ENCODE assay signal across 19 cellular contexts in genomic region chr16:88509749-88510069, GRCh38.
"Had no signal": no experiment of that assay in that cellular context is flagged by ENCODE, and none has a peak within 500 bp of the region (broad histone marks: within the 10 kb centered on the region; RNA-seq: fewer than 3 reads in every experiment).

No MANE protein-coding gene starts in this region.

- H3K4me3 ChIP-seq: lower lobe of right lung, psoas muscle, sigmoid colon, uterus had no signal

- DNase-seq: activated B cell treated with CpG ODN at 0.5 μM for 24 hours; activated CD4-positive, alpha-beta T cell treated with anti-CD3 and anti-CD28 coated beads, Interleukin-2, amount 10 ng/mL, durations not matched to agents 7 days and 5 days; activated CD8-positive, alpha-beta memory T cell treated with anti-CD3 and anti-CD28 coated beads for 24 hours; activated naive CD4-positive, alpha-beta T cell treated with anti-CD3 and anti-CD28 coated beads for 36 hours; central memory CD4-positive, alpha-beta T cell; cortex of kidney; effector memory CD8-positive, alpha-beta T cell; immature natural killer cell; left cardiac atrium; lower lobe of right lung; naive thymus-derived CD8-positive, alpha-beta T cell; psoas muscle; sigmoid colon; stimulated activated CD4-positive, alpha-beta T cell treated with anti-CD3 and anti-CD28 coated beads, Interleukin-12 subunit alpha, Interleukin-12 subunit beta, amount 100 ng/mL, for 4 hours; stimulated activated CD4-positive, alpha-beta T cell treated with anti-CD3 and anti-CD28 coated beads, Interleukin-2, amount 100 ng/mL, for 48 hours; stimulated activated CD8-positive, alpha-beta memory T cell treated with anti-CD3 and anti-CD28 coated beads, Interleukin-4, amount 100 ng/mL, for 48 hours; stimulated activated naive CD8-positive, alpha-beta T cell treated with anti-CD3 and anti-CD28 coated beads, Interleukin-15, Interleukin-2, amounts not matched to agents 100 U/mL and 50 U/mL, for 24 hours; T-helper 17 cell; uterus had no signal

- ATAC-seq: effector memory CD8-positive, alpha-beta T cell; left cardiac atrium; lower lobe of right lung; naive thymus-derived CD8-positive, alpha-beta T cell; psoas muscle; stimulated activated naive CD8-positive, alpha-beta T cell treated with anti-CD3 and anti-CD28 coated beads, Interleukin-15, Interleukin-2, amounts not matched to agents 100 U/mL and 50 U/mL, for 24 hours; T-helper 17 cell had no signal

- H3K4me1 ChIP-seq: lower lobe of right lung, psoas muscle, sigmoid colon, uterus had no signal

- H3K9me3 ChIP-seq: lower lobe of right lung, psoas muscle, sigmoid colon, uterus had no signal

- H3K27me3 ChIP-seq: uterus had no signal

- H3K36me3 ChIP-seq: lower lobe of right lung, sigmoid colon, uterus had no signal

- H3K27ac ChIP-seq: lower lobe of right lung, psoas muscle, sigmoid colon, uterus had no signal
